In genomic region chr3:51974963-51975856, GRCh38 we compare ENCODE assay signal across 1 cellular context.
TF ChIP-seq lines count a peak whose summit lies in the region.

TSS of gene ABHD14A (plus strand) at chr3:51975064. CDS start at chr3:51975136, 72 bp downstream.

TF ChIP-seq in GM12878, 131 proteins besides CTCF, POLR2A, EP300 and RAD21 (continued from another document):
- peak; percentile 52; the same call in 1 of the 2 replicates for TF ChIP-seq NKRF (conservative IDR thresholded peaks at IDR 0.05)
- TF ChIP-seq ZBED1 (IDR thresholded peaks at IDR 0.05; ENCODE audit: borderline replicate concordance), result no peak
- TF ChIP-seq MYC (IDR thresholded peaks at IDR 0.05; ENCODE audit: insufficient read depth, insufficient read length, insufficient replicate concordance, low read length, severe bottlenecking), result no peak
- TF ChIP-seq NRF1 (conservative IDR thresholded peaks at IDR 0.05; ENCODE audit: low read depth, low read length), result peak; percentile 37; the same call in 1 of the 2 replicates
- no peak for TF ChIP-seq STAT1 (conservative IDR thresholded peaks at IDR 0.05)
- no peak for TF ChIP-seq KLF5 (IDR thresholded peaks at IDR 0.05; ENCODE audit: partially characterized antibody)
- TF ChIP-seq CUX1 (IDR thresholded peaks at IDR 0.05; ENCODE audit: insufficient replicate concordance, low read depth, low read length), result no peak
- TF ChIP-seq USF2 (IDR thresholded peaks at IDR 0.05; ENCODE audit: borderline replicate concordance, low read depth, low read length), result no peak
- TF ChIP-seq TCF12 (IDR thresholded peaks at IDR 0.05; ENCODE audit: low read depth, low read length), result no peak
- TF ChIP-seq BMI1 (IDR thresholded peaks at IDR 0.05; ENCODE audit: borderline replicate concordance), result no peak
- TF ChIP-seq PRDM15 (CRISPR knock-in tag; IDR thresholded peaks at IDR 0.05), result no peak
- no peak for TF ChIP-seq MEF2A (IDR thresholded peaks at IDR 0.05; ENCODE audit: insufficient read depth, low read depth, low read length)
- TF ChIP-seq SPI1 (IDR thresholded peaks at IDR 0.05; ENCODE audit: borderline replicate concordance, insufficient read depth, low read depth, low read length), result no peak
- no peak for TF ChIP-seq RELB (IDR thresholded peaks at IDR 0.05; ENCODE audit: low read depth)
- no peak for TF ChIP-seq E2F4 (IDR thresholded peaks at IDR 0.05; ENCODE audit: low read depth, low read length)
- TF ChIP-seq TCF3 (IDR thresholded peaks at IDR 0.05; ENCODE audit: borderline replicate concordance, insufficient read depth, low read depth, low read length), result 0 out of 2 replicates have a peak, but pooled peaks have one; percentile 22
- peak; percentile 64 for TF ChIP-seq DPF2 (IDR thresholded peaks at IDR 0.05)
- no peak for TF ChIP-seq CEBPZ (IDR thresholded peaks at IDR 0.05; ENCODE audit: low read depth, low read length)
- TF ChIP-seq BHLHE40 (IDR thresholded peaks at IDR 0.05; ENCODE audit: borderline replicate concordance in 1 of 2, low read depth in 2 of 2, low read length in 1 of 2), result peak; percentile 6 to 63; a peak in 1 of 4 replicates
- TF ChIP-seq SMC3 (IDR thresholded peaks at IDR 0.05; ENCODE audit: borderline replicate concordance, low read length), result no peak
- TF ChIP-seq NR2F1 (conservative IDR thresholded peaks at IDR 0.05), result peak; percentile 44; the same call in 1 of the 2 replicates
- TF ChIP-seq RBBP5 (conservative IDR thresholded peaks at IDR 0.05), result no peak
- TF ChIP-seq SUZ12 (IDR thresholded peaks at IDR 0.05; ENCODE audit: unreplicated experiment), result no peak
- no peak for TF ChIP-seq FOS (IDR thresholded peaks at IDR 0.05; ENCODE audit: borderline replicate concordance, extremely low read depth, insufficient read length)
- TF ChIP-seq MYB (IDR thresholded peaks at IDR 0.05; ENCODE audit: borderline replicate concordance, low read depth, low read length), result no peak
- TF ChIP-seq ZNF217 (IDR thresholded peaks at IDR 0.05), result no peak
- no peak for TF ChIP-seq ZBTB4 (CRISPR knock-in tag; IDR thresholded peaks at IDR 0.05)
- peak; percentile 74; the same call in 1 of the 2 replicates for TF ChIP-seq GATAD2B (conservative IDR thresholded peaks at IDR 0.05; ENCODE audit: low read depth)
TF ChIP-seq in GM12878: peak in this region for 24.
